Comparison of ENCODE assay signal across 25 cellular contexts in genomic region chr2:146720170-146720569, GRCh38.
DNase-seq lines count a peak whose midpoint lies in the region; ATAC-seq and TF ChIP-seq lines count a peak whose summit lies in the region.
"Had no signal": no experiment of that assay in that cellular context is flagged by ENCODE, and none has a peak within 500 bp of the region (broad histone marks: within the 10 kb centered on the region; RNA-seq: fewer than 3 reads in every experiment).

No MANE protein-coding gene starts in this region.

- H3K27me3 ChIP-seq in osteoblast (ENCODE audit: insufficient read depth, low read length), result no peaks in the 10 kb centered on the region
- H3K27me3 ChIP-seq: BE2C, BLaER1 had no signal

- no peak overlapping the region for H3K4me2 ChIP-seq in osteoblast (ENCODE audit: insufficient read depth, low read length)
- H3K4me2 ChIP-seq: BLaER1 had no signal

- H3K27ac ChIP-seq in coronary artery (no peak overlapping the region), osteoblast (ENCODE audit: low read depth, low read length) (no peak overlapping the region)
- H3K27ac ChIP-seq: BLaER1 had no signal

- H3K4me3 ChIP-seq in coronary artery (no peak overlapping the region), osteoblast (ENCODE audit: insufficient read depth, low read length) (no peak overlapping the region)
- H3K4me3 ChIP-seq: BLaER1, GM12878 had no signal

- no peaks in the 10 kb centered on the region for H3K4me1 Mint-ChIP-seq in stimulated activated effector memory CD8-positive, alpha-beta T cell treated with anti-CD3 and anti-CD28 coated beads, Interleukin-12 subunit alpha, Interleukin-12 subunit beta, amount 100 ng/mL, for 72 hours
- H3K4me1 Mint-ChIP-seq: CD14-positive monocyte; CD4-positive, alpha-beta memory T cell; CD4-positive, CD25-positive, alpha-beta regulatory T cell; CD8-positive, alpha-beta memory T cell had no signal

- H3K4me1 ChIP-seq in osteoblast (ENCODE audit: insufficient read depth, low read length), result no peaks in the 10 kb centered on the region
- H3K4me1 ChIP-seq: BE2C, BLaER1 had no signal

- DNase-seq in coronary artery (ENCODE audit: low spot score), result peak; percentile 58
- DNase-seq in osteoblast (ENCODE audit: insufficient read length, low spot score, missing footprints), result peak; percentile 41
- DNase-seq in stimulated activated effector memory CD8-positive, alpha-beta T cell treated with anti-CD3 and anti-CD28 coated beads, Interleukin-12 subunit alpha, Interleukin-12 subunit beta, amount 100 ng/mL, for 72 hours (ENCODE audit: low spot score in 2 of 2), result no peak
- DNase-seq in epidermal melanocyte (ENCODE audit: insufficient read length, low spot score), result no peak
- DNase-seq in SIG-M5 (lab: John Stamatoyannopoulos, UW), result no peak
- no peak for DNase-seq in cardiac septum (ENCODE audit: low spot score)
- DNase-seq: 8988T; ACHN; BE2C; C1 segment of cervical spinal cord; CD4-positive, alpha-beta memory T cell; CD4-positive, CD25-positive, alpha-beta regulatory T cell; COR-L47; DMS 273 treated with DMSO at 0.1 percent for 48 hours; DMS153; DMS53; DMS79; DND-41; EL; GDM1 had no signal

- no peak overlapping the region for H3K27ac Mint-ChIP-seq in stimulated activated effector memory CD8-positive, alpha-beta T cell treated with anti-CD3 and anti-CD28 coated beads, Interleukin-12 subunit alpha, Interleukin-12 subunit beta, amount 100 ng/mL, for 72 hours
- H3K27ac Mint-ChIP-seq: CD14-positive monocyte; CD4-positive, alpha-beta memory T cell; CD4-positive, CD25-positive, alpha-beta regulatory T cell; CD8-positive, alpha-beta memory T cell had no signal

- no peaks in the 10 kb centered on the region for H3K36me3 ChIP-seq in osteoblast (ENCODE audit: insufficient read depth, low read length)
- H3K36me3 ChIP-seq: BE2C, BLaER1 had no signal

- no peaks in the 10 kb centered on the region for H4K20me1 ChIP-seq in osteoblast (ENCODE audit: insufficient read depth, low read length)
- H4K20me1 ChIP-seq: BLaER1 had no signal

- TF ChIP-seq CTCF in coronary artery (IDR thresholded peaks at IDR 0.05), result no peak
- TF ChIP-seq CTCF in osteoblast (IDR thresholded peaks at IDR 0.05; ENCODE audit: extremely low read depth, low read depth, low read length), result no peak

- no peak overlapping the region for H2AFZ ChIP-seq in osteoblast (ENCODE audit: low read length)

- peaks cover 3% of the 10 kb centered on the region for H3K9me3 Mint-ChIP-seq in stimulated activated effector memory CD8-positive, alpha-beta T cell treated with anti-CD3 and anti-CD28 coated beads, Interleukin-12 subunit alpha, Interleukin-12 subunit beta, amount 100 ng/mL, for 72 hours

- ATAC-seq in stimulated activated effector memory CD8-positive, alpha-beta T cell treated with anti-CD3 and anti-CD28 coated beads, Interleukin-12 subunit alpha, Interleukin-12 subunit beta, amount 100 ng/mL, for 72 hours, result peak; percentile 28
- no peak for ATAC-seq in GM19023 (IDR thresholded peaks at IDR 0.05; ENCODE audit: unreplicated experiment)
- ATAC-seq: GM12878 had no signal

- H3K36me3 Mint-ChIP-seq in stimulated activated effector memory CD8-positive, alpha-beta T cell treated with anti-CD3 and anti-CD28 coated beads, Interleukin-12 subunit alpha, Interleukin-12 subunit beta, amount 100 ng/mL, for 72 hours, result no peaks in the 10 kb centered on the region
- H3K36me3 Mint-ChIP-seq: CD14-positive monocyte; CD4-positive, alpha-beta memory T cell; CD4-positive, CD25-positive, alpha-beta regulatory T cell; CD8-positive, alpha-beta memory T cell had no signal

- H3K4me3 Mint-ChIP-seq in stimulated activated effector memory CD8-positive, alpha-beta T cell treated with anti-CD3 and anti-CD28 coated beads, Interleukin-12 subunit alpha, Interleukin-12 subunit beta, amount 100 ng/mL, for 72 hours, result no peak overlapping the region
- H3K4me3 Mint-ChIP-seq: CD14-positive monocyte; CD4-positive, alpha-beta memory T cell; CD4-positive, CD25-positive, alpha-beta regulatory T cell; CD8-positive, alpha-beta memory T cell had no signal

- H3K9me3 ChIP-seq in osteoblast (ENCODE audit: low read depth, low read length), result peaks cover 4% of the 10 kb centered on the region
- H3K9me3 ChIP-seq: BE2C had no signal

- H3K79me2 ChIP-seq in osteoblast (ENCODE audit: insufficient read depth, low read length), result no peaks in the 10 kb centered on the region

- intact Hi-C loops in cardiac septum (cut with DNase I), result no loop called here

Comparison
In these comparisons a context has a peak if more than half of its experiments do, and no peak if none do; other contexts are left out.
1. DNase-seq: peak in coronary artery (single experiment) and osteoblast (single experiment); none in stimulated activated effector memory CD8-positive, alpha-beta T cell treated with anti-CD3 and anti-CD28 coated beads, Interleukin-12 subunit alpha, Interleukin-12 subunit beta, amount 100 ng/mL, for 72 hours (0 of 2), epidermal melanocyte (single experiment), SIG-M5 (single experiment) and cardiac septum (single experiment).